Comparison of ENCODE assay signal across 1 cellular context in the genomic region with DNA sequence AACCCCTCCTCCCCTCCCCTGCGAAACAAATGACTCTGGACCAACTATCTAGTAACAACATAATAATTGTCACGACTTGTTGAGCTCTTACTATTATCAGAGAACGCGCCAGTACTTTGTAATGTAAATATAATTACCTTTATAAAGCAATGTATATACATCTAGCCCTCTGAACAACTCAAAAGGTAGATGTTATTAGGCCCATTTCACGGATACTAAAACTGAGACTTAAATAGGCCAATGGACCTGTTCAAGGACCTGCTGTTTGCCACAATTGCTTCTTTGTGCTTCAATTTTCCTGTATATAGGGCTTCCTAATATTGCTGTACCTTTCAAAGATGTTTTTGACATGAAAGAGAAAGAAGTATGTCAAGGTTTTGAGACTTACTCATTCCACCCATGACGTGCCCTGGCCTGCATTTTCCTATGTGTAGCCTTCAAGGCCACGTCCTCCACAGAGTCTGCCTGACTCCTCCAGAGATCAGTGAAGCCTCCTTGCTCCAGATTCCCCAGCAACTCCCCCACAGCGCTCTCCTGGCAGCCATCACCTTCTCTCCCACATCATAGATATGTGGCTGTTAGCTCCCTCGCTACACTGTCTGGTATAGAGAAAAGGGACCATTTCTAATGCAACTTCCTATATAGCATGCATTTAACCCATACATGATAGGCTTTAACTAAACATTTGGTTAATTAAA.
TF ChIP-seq lines count a peak whose summit lies in the region.

No MANE protein-coding gene starts in this region.

TF ChIP-seq in GM23338, 12 proteins besides CTCF, POLR2A, EP300 and RAD21 (continued from another document):
- TF ChIP-seq, protein P1, sequence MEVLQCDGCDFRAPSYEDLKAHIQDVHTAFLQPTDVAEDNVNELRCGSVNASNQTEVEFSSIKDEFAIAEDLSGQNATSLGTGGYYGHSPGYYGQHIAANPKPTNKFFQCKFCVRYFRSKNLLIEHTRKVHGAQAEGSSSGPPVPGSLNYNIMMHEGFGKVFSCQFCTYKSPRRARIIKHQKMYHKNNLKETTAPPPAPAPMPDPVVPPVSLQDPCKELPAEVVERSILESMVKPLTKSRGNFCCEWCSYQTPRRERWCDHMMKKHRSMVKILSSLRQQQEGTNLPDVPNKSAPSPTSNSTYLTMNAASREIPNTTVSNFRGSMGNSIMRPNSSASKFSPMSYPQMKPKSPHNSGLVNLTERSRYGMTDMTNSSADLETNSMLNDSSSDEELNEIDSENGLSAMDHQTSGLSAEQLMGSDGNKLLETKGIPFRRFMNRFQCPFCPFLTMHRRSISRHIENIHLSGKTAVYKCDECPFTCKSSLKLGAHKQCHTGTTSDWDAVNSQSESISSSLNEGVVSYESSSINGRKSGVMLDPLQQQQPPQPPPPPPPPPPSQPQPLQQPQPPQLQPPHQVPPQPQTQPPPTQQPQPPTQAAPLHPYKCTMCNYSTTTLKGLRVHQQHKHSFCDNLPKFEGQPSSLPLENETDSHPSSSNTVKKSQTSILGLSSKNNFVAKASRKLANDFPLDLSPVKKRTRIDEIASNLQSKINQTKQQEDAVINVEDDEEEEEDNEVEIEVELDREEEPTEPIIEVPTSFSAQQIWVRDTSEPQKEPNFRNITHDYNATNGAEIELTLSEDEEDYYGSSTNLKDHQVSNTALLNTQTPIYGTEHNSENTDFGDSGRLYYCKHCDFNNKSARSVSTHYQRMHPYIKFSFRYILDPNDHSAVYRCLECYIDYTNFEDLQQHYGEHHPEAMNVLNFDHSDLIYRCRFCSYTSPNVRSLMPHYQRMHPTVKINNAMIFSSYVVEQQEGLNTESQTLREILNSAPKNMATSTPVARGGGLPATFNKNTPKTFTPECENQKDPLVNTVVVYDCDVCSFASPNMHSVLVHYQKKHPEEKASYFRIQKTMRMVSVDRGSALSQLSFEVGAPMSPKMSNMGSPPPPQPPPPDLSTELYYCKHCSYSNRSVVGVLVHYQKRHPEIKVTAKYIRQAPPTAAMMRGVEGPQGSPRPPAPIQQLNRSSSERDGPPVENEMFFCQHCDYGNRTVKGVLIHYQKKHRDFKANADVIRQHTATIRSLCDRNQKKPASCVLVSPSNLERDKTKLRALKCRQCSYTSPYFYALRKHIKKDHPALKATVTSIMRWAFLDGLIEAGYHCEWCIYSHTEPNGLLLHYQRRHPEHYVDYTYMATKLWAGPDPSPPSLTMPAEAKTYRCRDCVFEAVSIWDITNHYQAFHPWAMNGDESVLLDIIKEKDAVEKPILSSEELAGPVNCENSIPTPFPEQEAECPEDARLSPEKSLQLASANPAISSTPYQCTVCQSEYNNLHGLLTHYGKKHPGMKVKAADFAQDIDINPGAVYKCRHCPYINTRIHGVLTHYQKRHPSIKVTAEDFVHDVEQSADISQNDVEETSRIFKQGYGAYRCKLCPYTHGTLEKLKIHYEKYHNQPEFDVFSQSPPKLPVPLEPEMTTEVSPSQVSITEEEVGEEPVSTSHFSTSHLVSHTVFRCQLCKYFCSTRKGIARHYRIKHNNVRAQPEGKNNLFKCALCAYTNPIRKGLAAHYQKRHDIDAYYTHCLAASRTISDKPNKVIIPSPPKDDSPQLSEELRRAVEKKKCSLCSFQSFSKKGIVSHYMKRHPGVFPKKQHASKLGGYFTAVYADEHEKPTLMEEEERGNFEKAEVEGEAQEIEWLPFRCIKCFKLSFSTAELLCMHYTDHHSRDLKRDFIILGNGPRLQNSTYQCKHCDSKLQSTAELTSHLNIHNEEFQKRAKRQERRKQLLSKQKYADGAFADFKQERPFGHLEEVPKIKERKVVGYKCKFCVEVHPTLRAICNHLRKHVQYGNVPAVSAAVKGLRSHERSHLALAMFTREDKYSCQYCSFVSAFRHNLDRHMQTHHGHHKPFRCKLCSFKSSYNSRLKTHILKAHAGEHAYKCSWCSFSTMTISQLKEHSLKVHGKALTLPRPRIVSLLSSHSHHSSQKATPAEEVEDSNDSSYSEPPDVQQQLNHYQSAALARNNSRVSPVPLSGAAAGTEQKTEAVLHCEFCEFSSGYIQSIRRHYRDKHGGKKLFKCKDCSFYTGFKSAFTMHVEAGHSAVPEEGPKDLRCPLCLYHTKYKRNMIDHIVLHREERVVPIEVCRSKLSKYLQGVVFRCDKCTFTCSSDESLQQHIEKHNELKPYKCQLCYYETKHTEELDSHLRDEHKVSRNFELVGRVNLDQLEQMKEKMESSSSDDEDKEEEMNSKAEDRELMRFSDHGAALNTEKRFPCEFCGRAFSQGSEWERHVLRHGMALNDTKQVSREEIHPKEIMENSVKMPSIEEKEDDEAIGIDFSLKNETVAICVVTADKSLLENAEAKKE (CRISPR knock-in tag; IDR thresholded peaks at IDR 0.05) = no peak
